11 cellular contexts compared by ENCODE assay signal in the genomic region with DNA sequence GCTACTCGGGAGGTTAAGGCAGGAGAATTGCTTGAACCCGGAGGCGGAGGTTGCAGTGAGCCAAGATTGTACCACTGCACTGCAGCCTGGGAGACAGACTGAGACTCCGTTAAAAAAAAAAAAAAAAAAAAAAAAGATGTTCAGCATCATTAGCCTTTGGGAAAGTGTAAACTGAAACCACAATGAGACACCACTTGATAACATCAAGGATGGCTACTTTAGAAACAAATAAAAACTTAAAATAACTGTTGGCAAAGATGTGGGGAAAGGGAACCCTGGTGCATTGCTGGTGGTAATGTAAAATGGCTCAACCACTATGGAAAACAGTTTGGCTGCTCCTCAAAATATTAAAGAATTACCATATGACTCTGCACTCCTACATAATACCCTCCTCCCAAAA. TPM values are rescaled to one million over a fixed set of nuclear protein-coding genes. Genes with fewer than 3 reads are reported as not detected.
DNase-seq lines count a peak whose midpoint lies in the region; ATAC-seq and TF ChIP-seq lines count a peak whose summit lies in the region.
"Had no signal": no experiment of that assay in that cellular context is flagged by ENCODE, and none has a peak within 500 bp of the region (broad histone marks: within the 10 kb centered on the region; RNA-seq: fewer than 3 reads in every experiment).

No MANE protein-coding gene starts in this region.

- no peak for TF ChIP-seq EP300 in esophagus muscularis mucosa (IDR thresholded peaks at IDR 0.05)

- no peak overlapping the region for H3K27ac Mint-ChIP-seq in activated CD4-positive, alpha-beta memory T cell treated with anti-CD3 and anti-CD28 coated beads for 36 hours
- peak overlapping the region in 2 of 9 donors; percentile 56 to 63 for H3K27ac Mint-ChIP-seq in naive thymus-derived CD4-positive, alpha-beta T cell

- intact Hi-C loops in activated CD4-positive, alpha-beta memory T cell treated with anti-CD3 and anti-CD28 coated beads for 36 hours (cut with micrococcal nuclease), result loop anchor here (2.0 to 5.0 kb wide), 2 partner anchors 43 to 137 kb away; no protein-coding TSS in a partner anchor
- intact Hi-C loops in naive thymus-derived CD4-positive, alpha-beta T cell (cut with micrococcal nuclease), result loop anchor here in 1 of 2 donors (5.0 kb wide), 3 partner anchors 38 to 708 kb away; partner anchors contain the start of genes ATOSA and TMOD3
- intact Hi-C loops in esophagus muscularis mucosa (cut with DNase I), result loop anchor here (5.0 kb wide), 2 partner anchors 53 to 108 kb away; no protein-coding TSS in a partner anchor

- peaks cover 0 to 16% (median 0%) of the 10 kb centered on the region in 3 experiments for H3K36me3 ChIP-seq in naive thymus-derived CD4-positive, alpha-beta T cell (ENCODE audit: control insufficient read depth in 2 of 3, insufficient read depth in 3 of 3, low read length in 3 of 3)
- peaks cover 0 to 13% (median 8%) of the 10 kb centered on the region in 4 donors for H3K36me3 ChIP-seq in esophagus muscularis mucosa

- TF ChIP-seq CTCF in esophagus muscularis mucosa (IDR thresholded peaks at IDR 0.05), result no peak

- TF ChIP-seq POLR2A in esophagus muscularis mucosa (IDR thresholded peaks at IDR 0.05; ENCODE audit: low read depth), result no peak

- H3K9me3 ChIP-seq in naive thymus-derived CD4-positive, alpha-beta T cell (ENCODE audit: control insufficient read depth in 2 of 3, low read length in 3 of 3), result peaks cover 0 to 10% (median 0%) of the 10 kb centered on the region in 3 experiments
- H3K9me3 ChIP-seq in esophagus muscularis mucosa, result peaks cover 0 to 10% (median 4%) of the 10 kb centered on the region in 4 donors

- peak; percentile 24 for DNase-seq in SIG-M5 treated with dmso at 0.1 percent for 504 hours (lab: John Stamatoyannopoulos, UW; ENCODE audit: unreplicated experiment)
- no peak for DNase-seq in SIG-M5 (lab: John Stamatoyannopoulos, UW)
- DNase-seq in KBM-7, result peak; percentile 20
- no peak for DNase-seq in activated CD4-positive, alpha-beta memory T cell treated with anti-CD3 and anti-CD28 coated beads for 36 hours
- DNase-seq in naive thymus-derived CD4-positive, alpha-beta T cell, result no peak
- no peak for DNase-seq in GOT3 (lab: John Stamatoyannopoulos, UW)
- DNase-seq in esophagus muscularis mucosa (ENCODE audit: extremely low spot score), result no peak
- DNase-seq in NCI-H510A (lab: John Stamatoyannopoulos, UW), result no peak
- DNase-seq: activated CD8-positive, alpha-beta memory T cell treated with anti-CD3 and anti-CD28 coated beads, Interleukin-2, amount 50 U/mL, for 48 hours; cortex of kidney; naive B cell had no signal

- in situ Hi-C loops in KBM-7 (cut with MboI; ENCODE audit: low pct_unique_long_range_greater_than_20kb, low sequenced_read_pairs), result no loop called here

- 88% methylated on average over 4 of the region's 4 CpGs for WGBS in esophagus muscularis mucosa

- peaks cover 12% of the 10 kb centered on the region for H3K9me3 Mint-ChIP-seq in activated CD4-positive, alpha-beta memory T cell treated with anti-CD3 and anti-CD28 coated beads for 36 hours
- peaks cover 0 to 27% (median 9%) of the 10 kb centered on the region in 11 donors for H3K9me3 Mint-ChIP-seq in naive thymus-derived CD4-positive, alpha-beta T cell

- ATAC-seq in naive thymus-derived CD4-positive, alpha-beta T cell, result no peak

- POLR2A ChIA-PET in activated CD4-positive, alpha-beta memory T cell treated with anti-CD3 and anti-CD28 coated beads for 36 hours (lab: Charles Lee), result interaction anchor here (1.2 kb wide), 1 partner anchor 15 kb away, joined by 3 read pairs; no protein-coding TSS in a partner anchor
- POLR2A ChIA-PET in naive thymus-derived CD4-positive, alpha-beta T cell (lab: Charles Lee), result no interaction called here

- peaks cover 11 to 13% of the 10 kb centered on the region in 2 donors for H3K4me1 ChIP-seq in naive thymus-derived CD4-positive, alpha-beta T cell (ENCODE audit: control insufficient read depth in 2 of 2, insufficient read depth in 2 of 2, low read length in 2 of 2)
- peaks cover 18 to 27% (median 20%) of the 10 kb centered on the region in 4 donors for H3K4me1 ChIP-seq in esophagus muscularis mucosa

- H3K4me3 ChIP-seq in naive thymus-derived CD4-positive, alpha-beta T cell (ENCODE audit: low read length), result no peak overlapping the region
- H3K4me3 ChIP-seq in esophagus muscularis mucosa, result no peak overlapping the region

- H3K36me3 Mint-ChIP-seq in activated CD4-positive, alpha-beta memory T cell treated with anti-CD3 and anti-CD28 coated beads for 36 hours, result peaks cover 28% of the 10 kb centered on the region
- peaks cover 12 to 31% (median 29%) of the 10 kb centered on the region in 5 donors for H3K36me3 Mint-ChIP-seq in naive thymus-derived CD4-positive, alpha-beta T cell

- peak overlapping the region; percentile 48 for H3K4me3 Mint-ChIP-seq in activated CD4-positive, alpha-beta memory T cell treated with anti-CD3 and anti-CD28 coated beads for 36 hours
- H3K4me3 Mint-ChIP-seq in naive thymus-derived CD4-positive, alpha-beta T cell, result peak overlapping the region in 9 of 10 donors; percentile 3 to 99 (median 98)

- peaks cover 30% of the 10 kb centered on the region for H3K4me1 Mint-ChIP-seq in activated CD4-positive, alpha-beta memory T cell treated with anti-CD3 and anti-CD28 coated beads for 36 hours (ENCODE audit: low read depth)
- peaks cover 22 to 50% (median 42%) of the 10 kb centered on the region in 7 donors for H3K4me1 Mint-ChIP-seq in naive thymus-derived CD4-positive, alpha-beta T cell

- H3K27me3 ChIP-seq in naive thymus-derived CD4-positive, alpha-beta T cell (ENCODE audit: control insufficient read depth in 2 of 2, insufficient read depth in 2 of 2, low read length in 2 of 2), result no peaks in the 10 kb centered on the region
- H3K27me3 ChIP-seq in esophagus muscularis mucosa, result no peaks in the 10 kb centered on the region

- CTCF ChIA-PET in activated CD4-positive, alpha-beta memory T cell treated with anti-CD3 and anti-CD28 coated beads for 36 hours (lab: Charles Lee), result interaction anchor here (1.1 to 2.2 kb wide), 2 partner anchors 19 to 100 kb away, joined by 4 to 8 read pairs; no protein-coding TSS in a partner anchor
- CTCF ChIA-PET in naive thymus-derived CD4-positive, alpha-beta T cell (lab: Charles Lee), result interaction anchor here (1.3 kb wide), 1 partner anchor 14 kb away, joined by 3 read pairs; no protein-coding TSS in a partner anchor

- H3K27me3 Mint-ChIP-seq in activated CD4-positive, alpha-beta memory T cell treated with anti-CD3 and anti-CD28 coated beads for 36 hours, result peaks cover 2% of the 10 kb centered on the region
- H3K27me3 Mint-ChIP-seq in naive thymus-derived CD4-positive, alpha-beta T cell, result peaks cover 0 to 3% (median 0%) of the 10 kb centered on the region in 5 donors
- H3K27me3 Mint-ChIP-seq: naive B cell had no signal

- H3K27ac ChIP-seq in naive thymus-derived CD4-positive, alpha-beta T cell (ENCODE audit: low read depth, low read length), result no peak overlapping the region
- H3K27ac ChIP-seq in esophagus muscularis mucosa (replicated peaks in 1 of 4), result no peak overlapping the region

RNA-seq across cellular contexts. Expression of gene LEO1, which starts 1.9 kb away (rescaled TPM):
- total RNA-seq in activated CD4-positive, alpha-beta memory T cell treated with anti-CD3 and anti-CD28 coated beads for 36 hours, result 10 to 100 TPM; 27.3 to 28.3 TPM
- total RNA-seq in naive thymus-derived CD4-positive, alpha-beta T cell, result 10 to 100 TPM in 3 of 5 experiments, 1 to 10 TPM in 2; 9.2 to 30.1 (median 19.3) TPM
- polyA plus RNA-seq in naive thymus-derived CD4-positive, alpha-beta T cell, result 10 to 100 TPM; 16.5 to 33.2 TPM
- 10 to 100 TPM in 2 of 4 donors, 1 to 10 TPM in 2; 7.9 to 14.1 (median 10.5) TPM for total RNA-seq in esophagus muscularis mucosa

RNA-seq across cellular contexts. Expression of gene MAPK6, which starts 49.3 kb away (rescaled TPM):
- total RNA-seq in activated CD4-positive, alpha-beta memory T cell treated with anti-CD3 and anti-CD28 coated beads for 36 hours, result 10 to 100 TPM; 39.9 to 40.8 TPM
- 10 to 100 TPM; 19.2 to 44.1 (median 25.3) TPM for total RNA-seq in naive thymus-derived CD4-positive, alpha-beta T cell
- polyA plus RNA-seq in naive thymus-derived CD4-positive, alpha-beta T cell, result 1 to 10 TPM; 5.1 to 6.0 TPM
- total RNA-seq in esophagus muscularis mucosa, result 10 to 100 TPM; 13.3 to 19.4 (median 14.2) TPM

Comparison
In these comparisons a context has a peak if more than half of its experiments do, and no peak if none do; other contexts are left out.
1. DNase-seq: peak in SIG-M5 treated with dmso at 0.1 percent for 504 hours (single experiment) and KBM-7 (single experiment); none in SIG-M5 (single experiment), activated CD4-positive, alpha-beta memory T cell treated with anti-CD3 and anti-CD28 coated beads for 36 hours (single experiment), naive thymus-derived CD4-positive, alpha-beta T cell (0 of 9), GOT3 (single experiment), esophagus muscularis mucosa (single experiment) and NCI-H510A (single experiment).